15 cellular contexts compared by ENCODE assay signal in the genomic region with DNA sequence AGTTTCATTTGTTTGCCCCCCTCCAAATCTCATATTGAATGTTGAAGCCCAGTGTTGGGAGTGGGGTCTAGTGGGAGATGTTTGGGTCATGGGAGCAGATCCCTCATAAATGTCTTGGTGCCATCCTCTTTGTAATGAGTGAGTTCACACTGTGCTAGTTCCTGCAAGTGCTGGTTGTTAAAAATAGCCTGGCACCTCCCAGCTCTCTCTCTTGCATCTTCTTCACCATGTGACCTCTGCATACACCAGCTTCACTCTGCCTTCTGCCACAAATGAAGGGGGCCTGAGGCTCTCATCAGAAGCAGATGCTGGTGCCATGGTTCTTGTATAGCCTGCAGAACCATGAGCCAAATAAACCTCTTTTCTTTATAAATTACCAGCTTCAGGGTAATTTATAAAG.
A peak's percentile ranks its signal among the peaks of the same experiment; 100 is the strongest.
DNase-seq lines count a peak whose midpoint lies in the region; TF ChIP-seq lines count a peak whose summit lies in the region.
"Had no signal": no experiment of that assay in that cellular context is flagged by ENCODE, and none has a peak within 500 bp of the region (broad histone marks: within the 10 kb centered on the region; RNA-seq: fewer than 3 reads in every experiment).

No MANE protein-coding gene starts in this region.

- TF ChIP-seq CTCF in mammary epithelial cell (conservative IDR thresholded peaks at IDR 0.05 in 1 of 2, IDR thresholded peaks at IDR 0.05 in 1 of 2; ENCODE audit: extremely low read depth in 1 of 2, insufficient read depth in 1 of 2, low read depth in 1 of 2, low read length in 2 of 2) = no peak
- TF ChIP-seq CTCF in MCF 10A (IDR thresholded peaks at IDR 0.05; ENCODE audit: unreplicated experiment) = no peak
- TF ChIP-seq CTCF in right atrium auricular region (IDR thresholded peaks at IDR 0.05) = no peak

- no peak overlapping the region for H3K4me2 ChIP-seq in mammary epithelial cell (ENCODE audit: insufficient read depth, low read depth, low read length)

- no peaks in the 10 kb centered on the region for H3K36me3 ChIP-seq in mammary epithelial cell (ENCODE audit: insufficient read depth, low read length)
- H3K36me3 ChIP-seq in right atrium auricular region = no peaks in the 10 kb centered on the region

- H3K27ac ChIP-seq in mammary epithelial cell (ENCODE audit: insufficient read depth, low read depth, low read length) = no peak overlapping the region
- peak overlapping the region; percentile 60 to 83 for H3K27ac ChIP-seq in right atrium auricular region
- H3K27ac ChIP-seq in caudate nucleus (ENCODE audit: low read depth, low read length) = no peak overlapping the region
- H3K27ac ChIP-seq: HL-60 had no signal

- peak overlapping the region; percentile 17 for H2AFZ ChIP-seq in mammary epithelial cell (ENCODE audit: low read depth, low read length)

- peaks cover 24% of the 10 kb centered on the region for H3K4me1 Mint-ChIP-seq in MCF 10A (ENCODE audit: insufficient read depth, unreplicated experiment)

- BruUV-seq in mammary epithelial cell (replicated peaks; lab: Mats Ljungman, UMichigan) (no TSS peak), MCF 10A (replicated peaks; lab: Mats Ljungman, UMichigan) (no TSS peak)

- in situ Hi-C loops in mammary epithelial cell (cut with MboI; ENCODE audit: low sequenced_read_pairs in 2 of 2) = no loop called here

- DNase-seq in mammary epithelial cell (no peak), MCF 10A (ENCODE audit: unreplicated experiment) (no peak), cerebellar cortex (ENCODE audit: low spot score) (peak; percentile 26), right atrium auricular region (ENCODE audit: low spot score) (no peak), HEK293T (ENCODE audit: extremely low spot score) (no peak), caudate nucleus (lab: John Stamatoyannopoulos, UW) (no peak), middle frontal gyrus (ENCODE audit: extremely low spot score, low spot score) (no peak)
- DNase-seq in stimulated activated naive CD4-positive, alpha-beta T cell treated with Interleukin-2 at 50 U/mL for 16 hours (lab: John Stamatoyannopoulos, UW) = no peak
- DNase-seq: Caco-2, DMS79, NCI-H1105, NCI-H187, NCI-H774 had no signal

- dilution Hi-C loops in mammary epithelial cell (cut with HindIII; ENCODE audit: low sequenced_read_pairs) = no loop called here

- no peaks in the 10 kb centered on the region for H3K79me2 ChIP-seq in mammary epithelial cell (ENCODE audit: insufficient read depth, low read length)

- no peaks in the 10 kb centered on the region for H3K27me3 Mint-ChIP-seq in MCF 10A (ENCODE audit: insufficient read depth, unreplicated experiment)

- no peaks in the 10 kb centered on the region for H3K27me3 ChIP-seq in mammary epithelial cell (ENCODE audit: insufficient read depth, low read length)
- no peaks in the 10 kb centered on the region for H3K27me3 ChIP-seq in right atrium auricular region

- POLR2A ChIA-PET in MCF 10A (lab: Yijun Ruan, JAX) (interaction anchor here (1.4 to 1.5 kb wide), 2 partner anchors 12 to 17 kb away, joined by 7 read pairs; no protein-coding TSS in a partner anchor), HEK293T (lab: Yijun Ruan, JAX) (no interaction called here)

- H4K20me1 ChIP-seq in mammary epithelial cell (ENCODE audit: insufficient read depth, low read length) = no peaks in the 10 kb centered on the region

- H3K9me3 ChIP-seq in mammary epithelial cell (replicated peaks; ENCODE audit: insufficient read depth, low read length) (peaks cover 3% of the 10 kb centered on the region), right atrium auricular region (no peaks in the 10 kb centered on the region)
- H3K9me3 ChIP-seq: Caco-2 had no signal

- intact Hi-C loops in mammary epithelial cell (cut with micrococcal nuclease) = no loop called here
- intact Hi-C loops in MCF 10A (cut with micrococcal nuclease) = no loop called here

- no peak overlapping the region for H3K9ac ChIP-seq in mammary epithelial cell (ENCODE audit: insufficient read depth, low read length)

- H3K27ac Mint-ChIP-seq in MCF 10A (ENCODE audit: low read depth, unreplicated experiment) = no peak overlapping the region

- no peaks in the 10 kb centered on the region for H3K36me3 Mint-ChIP-seq in MCF 10A (ENCODE audit: insufficient read depth, unreplicated experiment)

- H3K9me3 Mint-ChIP-seq in MCF 10A (ENCODE audit: unreplicated experiment) = no peaks in the 10 kb centered on the region

- H3K4me3 ChIP-seq in mammary epithelial cell (replicated peaks in 1 of 3; ENCODE audit: insufficient read depth in 1 of 3, low read depth in 2 of 3, low read length in 3 of 3) (no peak overlapping the region), right atrium auricular region (no peak overlapping the region)
- H3K4me3 ChIP-seq: K562 had no signal

- CTCF ChIA-PET in mammary epithelial cell (lab: Charles Lee; ENCODE audit: low non-redundant PET) (no interaction called here), MCF 10A (lab: Yijun Ruan, JAX) (interaction anchor here (0.7 to 3.2 kb wide), 5 partner anchors 17 to 453 kb away, joined by 3 to 9 read pairs (median 3); no protein-coding TSS in a partner anchor), HEK293T (lab: Yijun Ruan, JAX) (no interaction called here)

- H3K4me1 ChIP-seq in mammary epithelial cell (ENCODE audit: insufficient read depth, low read length) (peaks cover 20% of the 10 kb centered on the region), right atrium auricular region (no peaks in the 10 kb centered on the region)
- H3K4me1 ChIP-seq: Caco-2 had no signal

- H3K4me3 Mint-ChIP-seq in MCF 10A (ENCODE audit: unreplicated experiment) = no peak overlapping the region

TF ChIP-seq in HEK293T, 16 proteins besides CTCF, POLR2A, EP300 and RAD21:
- no peak for TF ChIP-seq HDGF (IDR thresholded peaks at IDR 0.05; ENCODE audit: borderline replicate concordance)
- TF ChIP-seq ARNT (IDR thresholded peaks at IDR 0.05) = no peak
- TF ChIP-seq LEF1 (IDR thresholded peaks at IDR 0.05; ENCODE audit: borderline replicate concordance) = no peak
- TF ChIP-seq FOXA1 (IDR thresholded peaks at IDR 0.05) = no peak
- TF ChIP-seq FOXM1 (IDR thresholded peaks at IDR 0.05; ENCODE audit: borderline replicate concordance) = no peak

Comparison
In these comparisons a context has a peak if more than half of its experiments do, and no peak if none do; other contexts are left out.
1. H3K27ac ChIP-seq: peak in right atrium auricular region (2 of 2); none in mammary epithelial cell (single experiment) and caudate nucleus (single experiment).